ENCODE assay signal across 3 cellular contexts in the genomic region with DNA sequence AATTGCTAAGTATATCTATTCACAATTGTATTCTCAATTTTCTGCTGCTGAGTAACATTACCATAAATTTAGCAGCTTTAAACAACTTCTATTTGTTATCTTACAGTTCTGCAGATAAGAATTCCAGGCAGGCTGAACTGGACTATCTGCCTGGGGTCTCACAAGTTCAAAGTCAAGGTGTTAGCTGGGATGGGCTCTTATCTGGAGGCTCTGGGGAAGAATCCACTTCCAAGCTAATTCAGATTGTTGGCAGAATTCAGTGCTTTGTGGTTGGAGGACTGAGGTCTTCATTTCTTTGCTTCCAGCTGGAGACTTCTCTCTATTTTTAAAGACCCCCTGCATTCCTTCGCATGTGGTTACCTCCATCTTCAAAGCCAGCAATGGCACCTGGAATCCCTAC.
"Had no signal": no experiment of that assay in that cellular context is flagged by ENCODE, and none has a peak within 500 bp of the region (broad histone marks: within the 10 kb centered on the region; RNA-seq: fewer than 3 reads in every experiment).

No MANE protein-coding gene starts in this region.

- ATAC-seq: GM12878 had no signal

- DNase-seq: GDM1, GF-D8 had no signal

- H3K4me3 ChIP-seq: GM12878 had no signal
